Comparison of ENCODE assay signal across 8 cellular contexts in the genomic region with DNA sequence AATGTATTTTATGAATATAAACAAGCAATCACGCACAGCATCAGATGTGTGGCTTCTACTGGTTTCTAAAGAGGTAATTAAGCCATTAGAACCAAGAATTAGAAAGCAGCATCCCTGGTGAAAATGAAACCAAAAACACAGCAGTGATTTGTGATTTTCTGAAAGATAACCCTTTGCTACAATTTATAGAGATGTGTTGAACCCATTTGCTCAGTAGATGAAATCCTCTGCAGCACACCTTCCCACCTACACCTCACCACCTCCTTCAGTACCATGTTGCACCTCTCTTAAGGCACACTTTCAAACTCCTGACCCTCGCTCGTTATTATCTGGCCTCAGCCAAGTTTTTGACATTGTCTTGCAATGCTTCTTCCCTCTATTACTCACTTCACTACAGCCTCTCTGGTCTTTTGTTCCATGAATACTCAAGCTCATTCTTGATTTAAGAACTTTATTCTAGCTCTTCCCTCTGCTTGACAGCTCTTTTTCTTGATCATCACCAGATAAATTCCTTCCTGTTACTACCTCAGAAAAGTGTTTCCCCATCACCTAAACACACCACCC. TPM values are rescaled to one million over a fixed set of nuclear protein-coding genes. Genes with fewer than 3 reads are reported as not detected.
DNase-seq lines count a peak whose midpoint lies in the region; ATAC-seq and TF ChIP-seq lines count a peak whose summit lies in the region.

No MANE protein-coding gene starts in this region.

- WGBS in IMR-90 (ENCODE audit: extremely low coverage in 2 of 2, insufficient read length in 1 of 2), 2 experiments, result 88% methylated on average over 2 of the region's 3 CpGs; no CpG with 5 or more reads in 1 of the 2 experiments
- WGBS in esophagus squamous epithelium, 2 donors, result 22 to 37% methylated on average over 3 of the region's 3 CpGs
- WGBS in suprapubic skin, result 44% methylated on average over 3 of the region's 3 CpGs

- no TSS peak for BruUV-seq in IMR-90 (replicated peaks; lab: Mats Ljungman, UMichigan)

- intact Hi-C loops in IMR-90 (cut with micrococcal nuclease), result loop anchor here (10.0 kb wide), 1 partner anchor 278 kb away; no protein-coding TSS in a partner anchor
- intact Hi-C loops in esophagus squamous epithelium (cut with DNase I), result no loop called here

- H2BK5ac ChIP-seq in IMR-90 (ENCODE audit: low read depth, low read length, poor library complexity, severe bottlenecking), result no peak overlapping the region

- H3K4me1 ChIP-seq in IMR-90 (ENCODE audit: control insufficient read depth, insufficient read depth, low read length) (peaks cover 7% of the 10 kb centered on the region), esophagus squamous epithelium (peaks cover 0 to 38% (median 12%) of the 10 kb centered on the region in 3 donors), suprapubic skin (peaks cover 21% of the 10 kb centered on the region)

- DNase-seq in activated naive CD4-positive, alpha-beta T cell treated with anti-CD3 and anti-CD28 coated beads, Interleukin-2, amount 50 U/mL, for 16 hours, result no peak
- DNase-seq in IMR-90 (no peak), esophagus squamous epithelium (lab: John Stamatoyannopoulos, UW) (no peak), suprapubic skin (ENCODE audit: low spot score in 2 of 2) (no peak), HK-2 (ENCODE audit: unreplicated experiment) (no peak), iPS-NIHi7 (ENCODE audit: extremely low spot score) (no peak)

- 0 out of 4 replicates have a peak overlapping the region, but pooled peaks of 1 of the 2 experiments have one; percentile 20 for H4K8ac ChIP-seq in IMR-90 (ENCODE audit: low read depth in 2 of 2, low read length in 2 of 2)

- peaks cover 68% of the 10 kb centered on the region for H3K4me1 Mint-ChIP-seq in activated naive CD4-positive, alpha-beta T cell treated with anti-CD3 and anti-CD28 coated beads, Interleukin-2, amount 50 U/mL, for 24 hours

- no peaks in the 10 kb centered on the region for H3K27me3 ChIP-seq in IMR-90 (ENCODE audit: control insufficient read depth, insufficient read depth, low read length)
- H3K27me3 ChIP-seq in esophagus squamous epithelium, result no peaks in the 10 kb centered on the region
- no peaks in the 10 kb centered on the region for H3K27me3 ChIP-seq in suprapubic skin

- H2BK20ac ChIP-seq in IMR-90 (ENCODE audit: low read depth, low read length), result no peak overlapping the region

- no peak for TF ChIP-seq EP300 in suprapubic skin (IDR thresholded peaks at IDR 0.05)

- H2BK15ac ChIP-seq in IMR-90 (ENCODE audit: low read depth, low read length), result no peak overlapping the region

- no peak for TF ChIP-seq RAD21 in IMR-90 (IDR thresholded peaks at IDR 0.05; ENCODE audit: low read length)

- peak overlapping the region; percentile 59; the same call in 1 of the 2 replicates for H3K18ac ChIP-seq in IMR-90 (ENCODE audit: low read depth, low read length)

- peak overlapping the region; percentile 1 for H3K27ac Mint-ChIP-seq in activated naive CD4-positive, alpha-beta T cell treated with anti-CD3 and anti-CD28 coated beads, Interleukin-2, amount 50 U/mL, for 24 hours

- H4K91ac ChIP-seq in IMR-90 (ENCODE audit: insufficient read depth, low read depth, low read length), result no peak overlapping the region

- peaks cover 1% of the 10 kb centered on the region; the same call in 1 of the 2 replicates for H3K36me3 ChIP-seq in IMR-90 (ENCODE audit: control insufficient read depth, insufficient read depth, low read length)
- peaks cover 0 to 7% (median 0%) of the 10 kb centered on the region in 3 donors for H3K36me3 ChIP-seq in esophagus squamous epithelium
- no peaks in the 10 kb centered on the region for H3K36me3 ChIP-seq in suprapubic skin

- H3K14ac ChIP-seq in IMR-90 (replicated peaks; ENCODE audit: low read depth, low read length), result no peak overlapping the region

- no peaks in the 10 kb centered on the region for H3K9me3 Mint-ChIP-seq in activated naive CD4-positive, alpha-beta T cell treated with anti-CD3 and anti-CD28 coated beads, Interleukin-2, amount 50 U/mL, for 24 hours

- peak overlapping the region; percentile 62; the same call in 1 of the 2 replicates for H3K27ac ChIP-seq in IMR-90 (ENCODE audit: insufficient read depth, low read length)
- H3K27ac ChIP-seq in esophagus squamous epithelium, result peak overlapping the region in 3 of 4 donors; percentile 32 to 64 (median 63)
- no peak overlapping the region for H3K27ac ChIP-seq in suprapubic skin

- TF ChIP-seq CTCF in IMR-90 (conservative IDR thresholded peaks at IDR 0.05; ENCODE audit: low read depth, low read length) (no peak), esophagus squamous epithelium (IDR thresholded peaks at IDR 0.05) (no peak), suprapubic skin (IDR thresholded peaks at IDR 0.05) (no peak)

- ATAC-seq in IMR-90 (ENCODE audit: low read depth) (peak; percentile 21; the same call in 1 of the 2 replicates), HG03571 (IDR thresholded peaks at IDR 0.05; ENCODE audit: unreplicated experiment) (no peak)

- H3K79me1 ChIP-seq in IMR-90 (ENCODE audit: low read depth in 1 of 2, low read length in 2 of 2), result peaks cover 6 to 20% of the 10 kb centered on the region in 2 experiments; a peak in 3 of 4 replicates

- no peak overlapping the region for H3K4ac ChIP-seq in IMR-90 (ENCODE audit: low read depth, low read length)

- no peak overlapping the region for H2AK9ac ChIP-seq in IMR-90 (replicated peaks; ENCODE audit: low read depth, low read length, poor library complexity)

- H2AK5ac ChIP-seq in IMR-90 (ENCODE audit: low read depth, low read length), result peak overlapping the region; percentile 15; the same call in 1 of the 2 replicates

- CTCF ChIA-PET in IMR-90 (lab: Yijun Ruan, JAX), result interaction anchor here (0.7 to 1.0 kb wide), 2 partner anchors 10 to 38 kb away, joined by 3 to 4 read pairs; partner anchors contain the start of genes NSL1 and TATDN3

- H3K27me3 Mint-ChIP-seq in activated naive CD4-positive, alpha-beta T cell treated with anti-CD3 and anti-CD28 coated beads, Interleukin-2, amount 50 U/mL, for 24 hours, result no peaks in the 10 kb centered on the region

- 0 out of 2 replicates have a peak overlapping the region, but pooled peaks have one; percentile 64 for H3K9ac ChIP-seq in IMR-90 (ENCODE audit: low read depth, low read length)

- dilution Hi-C loops in IMR-90 (cut with HindIII; ENCODE audit: low sequenced_read_pairs, unreplicated experiment), result no loop called here

- in situ Hi-C loops in IMR-90 (cut with MboI; ENCODE audit: low sequenced_read_pairs), result no loop called here

- H3K4me3 Mint-ChIP-seq in activated naive CD4-positive, alpha-beta T cell treated with anti-CD3 and anti-CD28 coated beads, Interleukin-2, amount 50 U/mL, for 24 hours, result peak overlapping the region; percentile 54

- no peak overlapping the region; the same call in 1 of the 2 replicates for H3K23ac ChIP-seq in IMR-90 (ENCODE audit: low read depth, low read length)

- no peaks in the 10 kb centered on the region; the same call in 1 of the 2 replicates for H4K20me1 ChIP-seq in IMR-90 (ENCODE audit: insufficient read depth, low read length)

- no peak overlapping the region for H2BK120ac ChIP-seq in IMR-90 (ENCODE audit: low read depth, low read length)

- H2AFZ ChIP-seq in IMR-90 (replicated peaks; ENCODE audit: low read length, poor library complexity), result no peak overlapping the region

- H3K4me2 ChIP-seq in IMR-90 (ENCODE audit: low read depth, low read length), result peak overlapping the region; percentile 99

- POLR2A ChIA-PET in IMR-90 (lab: Charles Lee; ENCODE audit: unreplicated experiment), result no interaction called here

- H4K5ac ChIP-seq in IMR-90 (ENCODE audit: low read depth, low read length), result no peak overlapping the region; the same call in 1 of the 2 replicates

- H3K9me3 ChIP-seq in IMR-90 (ENCODE audit: control insufficient read depth, insufficient read depth, low read length) (no peaks in the 10 kb centered on the region), esophagus squamous epithelium (no peaks in the 10 kb centered on the region), suprapubic skin (no peaks in the 10 kb centered on the region)

- H3K4me3 ChIP-seq in IMR-90 (ENCODE audit: insufficient read depth, low read depth, low read length) (peak overlapping the region; percentile 33; the same call in 1 of the 2 replicates), esophagus squamous epithelium (peak overlapping the region in 3 of 4 donors; percentile 5 to 47 (median 15)), suprapubic skin (peak overlapping the region; percentile 21)

- no peak overlapping the region for H3K56ac ChIP-seq in IMR-90 (ENCODE audit: extremely low read depth, insufficient read depth, low read length)

- no peaks in the 10 kb centered on the region for H3K36me3 Mint-ChIP-seq in activated naive CD4-positive, alpha-beta T cell treated with anti-CD3 and anti-CD28 coated beads, Interleukin-2, amount 50 U/mL, for 24 hours

- peaks cover 4% of the 10 kb centered on the region; the same call in 1 of the 2 replicates for H3K9me1 ChIP-seq in IMR-90 (ENCODE audit: insufficient read depth, low read length)

- no peak for TF ChIP-seq POLR2A in IMR-90 (IDR thresholded peaks at IDR 0.05; ENCODE audit: low read depth, low read length)
- no peak for TF ChIP-seq POLR2A in esophagus squamous epithelium (IDR thresholded peaks at IDR 0.05)
- TF ChIP-seq POLR2A in suprapubic skin (IDR thresholded peaks at IDR 0.05), result no peak

TF ChIP-seq in IMR-90, 13 proteins besides CTCF, POLR2A, EP300 and RAD21 (continues in another document):
- TF ChIP-seq CHD1 (IDR thresholded peaks at IDR 0.05; ENCODE audit: low read depth, low read length), result no peak

RNA-seq across cellular contexts. Expression of gene NSL1, which starts 38.6 kb away (rescaled TPM):
- total RNA-seq in IMR-90 (2012; rRNA removed), result 32.8 and 42.5 TPM in 2 replicates
- polyA plus RNA-seq in IMR-90 (2012; rRNA removed), result 19.1 and 26.7 TPM in 2 replicates
- 18.2 and 26.4 TPM in 2 replicates for polyA plus RNA-seq in IMR-90 (2012; cell fraction: cytosol; rRNA removed)
- 8.8 and 9.3 TPM in 2 replicates for polyA plus RNA-seq in IMR-90 (2012; cell fraction: nucleus; rRNA removed; ENCODE audit: low replicate concordance)
- 10 to 100 TPM; 10.8 to 22.3 (median 16.9) TPM for total RNA-seq in esophagus squamous epithelium
- total RNA-seq in suprapubic skin, result 10 to 100 TPM; 18.3 to 57.5 (median 34.3) TPM

RNA-seq across cellular contexts. Expression of gene TATDN3, which starts 38.7 kb away (rescaled TPM):
- 12.0 and 12.8 TPM in 2 replicates for total RNA-seq in IMR-90 (2012; rRNA removed)
- polyA plus RNA-seq in IMR-90 (2012; rRNA removed), result 4.4 and 4.9 TPM in 2 replicates
- 1.6 and 2.4 TPM in 2 replicates for polyA plus RNA-seq in IMR-90 (2012; cell fraction: cytosol; rRNA removed)
- 0.74 and 3.6 TPM in 2 replicates for polyA plus RNA-seq in IMR-90 (2012; cell fraction: nucleus; rRNA removed; ENCODE audit: low replicate concordance)
- 10 to 100 TPM in 2 of 4 donors, 1 to 10 TPM in 2; 3.4 to 15.6 (median 10.4) TPM for total RNA-seq in esophagus squamous epithelium
- 10 to 100 TPM in 2 of 4 donors, 1 to 10 TPM in 2; 5.9 to 16.4 (median 9.1) TPM for total RNA-seq in suprapubic skin

RNA-seq across cellular contexts. Expression of gene BATF3, which starts 53.4 kb away (rescaled TPM):
- total RNA-seq in IMR-90 (2012; rRNA removed) (1.6 and 2.2 TPM in 2 replicates), esophagus squamous epithelium (1 to 10 TPM in 1 of 4 donors, under 1 TPM in 2, not detected in 1; 0.83 to 2.3 (median 0.91) TPM), suprapubic skin (under 1 TPM in 1 of 4 donors, not detected in 3; 0.25 TPM)
- 3.0 and 3.9 TPM in 2 replicates for polyA plus RNA-seq in IMR-90 (2012; rRNA removed)
- 3.4 and 3.8 TPM in 2 replicates for polyA plus RNA-seq in IMR-90 (2012; cell fraction: cytosol; rRNA removed)
- polyA plus RNA-seq in IMR-90 (2012; cell fraction: nucleus; rRNA removed; ENCODE audit: low replicate concordance), result 5.1 and 5.2 TPM in 2 replicates
